ENCODE assay signal across 22 cellular contexts in genomic region chr4:56657818-56658217, GRCh38. TPM values are rescaled to one million over a fixed set of nuclear protein-coding genes. Genes with fewer than 3 reads are reported as not detected.
A peak's percentile ranks its signal among the peaks of the same experiment; 100 is the strongest.
DNase-seq lines count a peak whose midpoint lies in the region; ATAC-seq and TF ChIP-seq lines count a peak whose summit lies in the region.
"Had no signal": no experiment of that assay in that cellular context is flagged by ENCODE, and none has a peak within 500 bp of the region (broad histone marks: within the 10 kb centered on the region; RNA-seq: fewer than 3 reads in every experiment).

No MANE protein-coding gene starts in this region.

- H3K4me3 ChIP-seq in HEK293 (ENCODE audit: low read depth, low read length) = no peak overlapping the region
- H3K4me3 ChIP-seq: HAP-1, spleen, upper lobe of right lung had no signal

- H3K27ac Mint-ChIP-seq in immature natural killer cell = peak overlapping the region; percentile 79 to 98 (median 94)
- H3K27ac Mint-ChIP-seq: activated naive CD4-positive, alpha-beta T cell treated with anti-CD3 and anti-CD28 coated beads for 36 hours; stimulated activated naive CD8-positive, alpha-beta T cell treated with anti-CD3 and anti-CD28 coated beads, Interleukin-15, Interleukin-2, amounts not matched to agents 100 ng/mL and 50 ng/mL, for 24 hours had no signal

- CTCF ChIA-PET in HEK293 (lab: Yijun Ruan, JAX) = interaction anchor here (1.1 kb wide), 1 partner anchor 10 kb away, joined by 3 read pairs; no protein-coding TSS in a partner anchor

- H3K9me3 ChIP-seq in HEK293 (ENCODE audit: control insufficient read depth, insufficient read depth, low read depth, low read length) = no peaks in the 10 kb centered on the region
- H3K9me3 ChIP-seq: HAP-1, neutrophil, spleen, upper lobe of right lung had no signal

- TF ChIP-seq CTCF in HEK293 (tag by site-specific recombination; IDR thresholded peaks at IDR 0.05) = no peak

- H3K36me3 Mint-ChIP-seq in immature natural killer cell = peaks cover 0 to 2% (median 0%) of the 10 kb centered on the region in 3 donors

- peak overlapping the region in 4 of 5 donors; percentile 44 to 95 (median 88) for H3K4me3 Mint-ChIP-seq in immature natural killer cell

- POLR2A ChIA-PET in HEK293 (lab: Yijun Ruan, JAX) = no interaction called here

- H3K9me3 Mint-ChIP-seq in immature natural killer cell = no peaks in the 10 kb centered on the region
- H3K9me3 Mint-ChIP-seq: activated naive CD4-positive, alpha-beta T cell treated with anti-CD3 and anti-CD28 coated beads for 36 hours; stimulated activated naive CD8-positive, alpha-beta T cell treated with anti-CD3 and anti-CD28 coated beads, Interleukin-15, Interleukin-2, amounts not matched to agents 100 ng/mL and 50 ng/mL, for 24 hours had no signal

- no peaks in the 10 kb centered on the region for H3K36me3 ChIP-seq in HEK293 (ENCODE audit: control insufficient read depth in 2 of 2, insufficient read depth in 1 of 2, low read length in 2 of 2)
- H3K36me3 ChIP-seq: HAP-1, neutrophil, spleen had no signal

- peaks cover 26% of the 10 kb centered on the region for H3K4me1 ChIP-seq in HEK293 (ENCODE audit: control insufficient read depth, insufficient read depth, low read length)
- H3K4me1 ChIP-seq: HAP-1 had no signal

- H3K4me1 Mint-ChIP-seq in immature natural killer cell = peaks cover 39 to 49% of the 10 kb centered on the region in 2 donors

- no peak for ATAC-seq in SK-N-SH treated with all-trans-retinoic acid at 6 μM for 48 hours
- ATAC-seq: upper lobe of right lung had no signal

- no peak overlapping the region for H3K27ac ChIP-seq in HEK293 (ENCODE audit: extremely low read depth, low read depth, low read length)
- H3K27ac ChIP-seq: neutrophil, upper lobe of right lung had no signal

- DNase-seq in Ammon's horn (ENCODE audit: low spot score) = peak; percentile 29
- DNase-seq in immature natural killer cell = no peak
- DNase-seq in occipital lobe (lab: John Stamatoyannopoulos, UW) = peak; percentile 45
- DNase-seq in SK-N-DZ (ENCODE audit: low spot score) = no peak
- DNase-seq in SHP77 (lab: John Stamatoyannopoulos, UW) = no peak
- no peak for DNase-seq in DMS153 (lab: John Stamatoyannopoulos, UW)
- DNase-seq: activated naive CD4-positive, alpha-beta T cell treated with anti-CD3 and anti-CD28 coated beads for 36 hours; amniotic stem cell; head of caudate nucleus; midbrain; NCI-H2171; NCI-H526; spleen; stimulated activated CD4-positive, alpha-beta T cell treated with anti-CD3 and anti-CD28 coated beads, Interleukin-4, amount 100 ng/mL, for 24 hours; T-helper 9 cell; upper lobe of right lung had no signal

- peaks cover 0 to 10% (median 8%) of the 10 kb centered on the region in 3 donors for H3K27me3 Mint-ChIP-seq in immature natural killer cell (ENCODE audit: low read depth in 3 of 3)

TF ChIP-seq in HEK293, 187 proteins besides CTCF, POLR2A, EP300 and RAD21 (continues in another document):
- no peak for TF ChIP-seq ZNF112 (tag by site-specific recombination; IDR thresholded peaks at IDR 0.05)
- no peak for TF ChIP-seq OVOL3 (tag by site-specific recombination; IDR thresholded peaks at IDR 0.05)
- no peak for TF ChIP-seq ZNF692 (tag by site-specific recombination; IDR thresholded peaks at IDR 0.05)
- TF ChIP-seq KLF9 (tag by site-specific recombination; IDR thresholded peaks at IDR 0.05; ENCODE audit: low read depth) = no peak
- peak; percentile 19; the same call in 1 of the 2 replicates for TF ChIP-seq EGR2 (tag by site-specific recombination; IDR thresholded peaks at IDR 0.05; ENCODE audit: low read depth)
- TF ChIP-seq ZNF629 (tag by site-specific recombination; IDR thresholded peaks at IDR 0.05) = no peak
- no peak for TF ChIP-seq ZNF621 (tag by site-specific recombination; IDR thresholded peaks at IDR 0.05)
- peak; percentile 52 for TF ChIP-seq ZFHX2 (tag by site-specific recombination; conservative IDR thresholded peaks at IDR 0.05)

TF ChIP-seq in SK-N-SH treated with all-trans-retinoic acid at 6 μM for 48 hours, 23 proteins besides CTCF, POLR2A, EP300 and RAD21:
- TF ChIP-seq TCF4 (CRISPR knock-in tag; IDR thresholded peaks at IDR 0.05; ENCODE audit: borderline replicate concordance) (no peak), ZNF70 (CRISPR knock-in tag; IDR thresholded peaks at IDR 0.05) (no peak), ZNF565 (CRISPR knock-in tag; conservative IDR thresholded peaks at IDR 0.05; ENCODE audit: low read depth) (no peak), PPARA (CRISPR knock-in tag; IDR thresholded peaks at IDR 0.05; ENCODE audit: borderline replicate concordance) (no peak), POU6F1 (CRISPR knock-in tag; IDR thresholded peaks at IDR 0.05; ENCODE audit: borderline replicate concordance, low read depth) (no peak), ZNF8 (CRISPR knock-in tag; IDR thresholded peaks at IDR 0.05) (no peak), ZC3H10 (CRISPR knock-in tag; IDR thresholded peaks at IDR 0.05) (no peak), CSRNP3 (CRISPR knock-in tag; IDR thresholded peaks at IDR 0.05) (no peak), ESRRG (CRISPR knock-in tag; IDR thresholded peaks at IDR 0.05) (no peak), TSHZ2 (CRISPR knock-in tag; IDR thresholded peaks at IDR 0.05) (no peak), ARNTL (CRISPR knock-in tag; IDR thresholded peaks at IDR 0.05; ENCODE audit: borderline replicate concordance, low read depth) (no peak), TOX (CRISPR knock-in tag; IDR thresholded peaks at IDR 0.05; ENCODE audit: borderline replicate concordance) (no peak), OSR1 (CRISPR knock-in tag; IDR thresholded peaks at IDR 0.05) (no peak)

RNA-seq across cellular contexts. Expression of gene HOPX, which starts 23.3 kb away (rescaled TPM):
- 1,000 to 10,000 TPM; 1,315 to 2,032 (median 1,652) TPM for polyA plus RNA-seq in immature natural killer cell
- 79.2 TPM for total RNA-seq in occipital lobe
- not detected in 2 replicates for polyA plus RNA-seq in SK-N-DZ (2014; cell fraction: cytosol; rRNA removed)
- not detected in 2 replicates for polyA plus RNA-seq in SK-N-DZ (2014; cell fraction: nucleus; rRNA removed)
- total RNA-seq: SK-MEL-5 had no signal

Comparison
In these comparisons a context has a peak if more than half of its experiments do, and no peak if none do; other contexts are left out.
1. DNase-seq: peak in Ammon's horn (single experiment) and occipital lobe (single experiment); none in immature natural killer cell (0 of 3), SK-N-DZ (single experiment), SHP77 (0 of 2) and DMS153 (single experiment).